ENCODE assay signal across 18 cellular contexts in genomic region chr1:99756598-99756997, GRCh38. TPM values are rescaled to one million over a fixed set of nuclear protein-coding genes. Genes with fewer than 3 reads are reported as not detected.
A peak's percentile ranks its signal among the peaks of the same experiment; 100 is the strongest.
DNase-seq lines count a peak whose midpoint lies in the region; ATAC-seq and TF ChIP-seq lines count a peak whose summit lies in the region.
"Had no signal": no experiment of that assay in that cellular context is flagged by ENCODE, and none has a peak within 500 bp of the region (broad histone marks: within the 10 kb centered on the region; RNA-seq: fewer than 3 reads in every experiment).

No MANE protein-coding gene starts in this region.

- no peaks in the 10 kb centered on the region for H3K79me2 ChIP-seq in osteoblast (ENCODE audit: insufficient read depth, low read length)
- H3K79me2 ChIP-seq: parathyroid adenoma had no signal

- ATAC-seq in activated T-helper 17 cell treated with anti-CD3 and anti-CD28 coated beads, Interleukin-2, amount 50 U/mL, for 72 hours (replicated peaks): peak; percentile 12
- ATAC-seq in HG02870 (IDR thresholded peaks at IDR 0.05; ENCODE audit: unreplicated experiment): no peak
- ATAC-seq in GM18858 (IDR thresholded peaks at IDR 0.05; ENCODE audit: unreplicated experiment): no peak
- ATAC-seq: activated naive CD4-positive, alpha-beta T cell treated with anti-CD3 and anti-CD28 coated beads, Interleukin-2, amount 50 U/mL, for 72 hours; Panc1; stimulated activated naive CD8-positive, alpha-beta T cell treated with anti-CD3 and anti-CD28 coated beads, Interleukin-15, Interleukin-2, amounts not matched to agents 100 U/mL and 50 U/mL, for 24 hours had no signal

- H3K4me1 ChIP-seq in osteoblast (ENCODE audit: insufficient read depth, low read length): peaks cover 6% of the 10 kb centered on the region
- H3K4me1 ChIP-seq: parathyroid adenoma had no signal

- H3K27me3 ChIP-seq in osteoblast (ENCODE audit: insufficient read depth, low read length): no peaks in the 10 kb centered on the region
- H3K27me3 ChIP-seq: MG63 had no signal

- no peak for TF ChIP-seq CTCF in fibroblast of pulmonary artery (IDR thresholded peaks at IDR 0.05; ENCODE audit: low read length, missing control alignments)
- TF ChIP-seq CTCF in osteoblast (IDR thresholded peaks at IDR 0.05; ENCODE audit: extremely low read depth, low read depth, low read length): no peak

- H3K4me3 Mint-ChIP-seq in activated T-helper 17 cell treated with anti-CD3 and anti-CD28 coated beads, Interleukin-2, amount 50 U/mL, for 72 hours: no peak overlapping the region
- H3K4me3 Mint-ChIP-seq: CD14-positive monocyte had no signal

- H3K36me3 Mint-ChIP-seq in activated T-helper 17 cell treated with anti-CD3 and anti-CD28 coated beads, Interleukin-2, amount 50 U/mL, for 72 hours (ENCODE audit: low read depth): no peaks in the 10 kb centered on the region
- H3K36me3 Mint-ChIP-seq: activated naive CD4-positive, alpha-beta T cell treated with anti-CD3 and anti-CD28 coated beads, Interleukin-2, amount 50 U/mL, for 72 hours had no signal

- H3K9me3 Mint-ChIP-seq in activated T-helper 17 cell treated with anti-CD3 and anti-CD28 coated beads, Interleukin-2, amount 50 U/mL, for 72 hours: no peaks in the 10 kb centered on the region

- no peak overlapping the region for H2AFZ ChIP-seq in osteoblast (ENCODE audit: low read length)
- H2AFZ ChIP-seq: parathyroid adenoma had no signal

- H3K27ac ChIP-seq in osteoblast (ENCODE audit: low read depth, low read length): peak overlapping the region; percentile 15
- H3K27ac ChIP-seq: parathyroid adenoma had no signal

- H4K20me1 ChIP-seq in osteoblast (ENCODE audit: insufficient read depth, low read length): no peaks in the 10 kb centered on the region

- H3K27ac Mint-ChIP-seq in activated T-helper 17 cell treated with anti-CD3 and anti-CD28 coated beads, Interleukin-2, amount 50 U/mL, for 72 hours: no peak overlapping the region
- H3K27ac Mint-ChIP-seq: activated naive CD4-positive, alpha-beta T cell treated with anti-CD3 and anti-CD28 coated beads, Interleukin-2, amount 50 U/mL, for 72 hours; CD14-positive monocyte had no signal

- H3K27me3 Mint-ChIP-seq in activated T-helper 17 cell treated with anti-CD3 and anti-CD28 coated beads, Interleukin-2, amount 50 U/mL, for 72 hours: peaks cover 3% of the 10 kb centered on the region

- H3K36me3 ChIP-seq in osteoblast (ENCODE audit: insufficient read depth, low read length): no peaks in the 10 kb centered on the region
- H3K36me3 ChIP-seq: MG63 had no signal

- no peaks in the 10 kb centered on the region for H3K9me3 ChIP-seq in osteoblast (ENCODE audit: low read depth, low read length)

- H3K4me3 ChIP-seq in fibroblast of pulmonary artery (replicated peaks; ENCODE audit: low read depth, low read length): no peak overlapping the region
- no peak overlapping the region for H3K4me3 ChIP-seq in osteoblast (ENCODE audit: insufficient read depth, low read length)
- H3K4me3 ChIP-seq: MG63 had no signal

- DNase-seq in ELR (ENCODE audit: low read depth) (peak; percentile 64), fibroblast of pulmonary artery (ENCODE audit: low read depth) (peak; percentile 52), osteoblast (ENCODE audit: insufficient read length, low spot score, missing footprints) (peak; percentile 49), glomerular visceral epithelial cell (ENCODE audit: extremely low spot score) (no peak), NCI-H82 (lab: John Stamatoyannopoulos, UW) (no peak)
- DNase-seq: dermis blood vessel endothelial cell; GF-D8; MG63; NCI-H345; stimulated activated naive CD8-positive, alpha-beta T cell treated with anti-CD3 and anti-CD28 coated beads, Interleukin-15, Interleukin-2, amounts not matched to agents 100 U/mL and 50 U/mL, for 24 hours; T-helper 9 cell had no signal

- H3K4me1 Mint-ChIP-seq in activated T-helper 17 cell treated with anti-CD3 and anti-CD28 coated beads, Interleukin-2, amount 50 U/mL, for 72 hours: peaks cover 11% of the 10 kb centered on the region

- H3K4me2 ChIP-seq in osteoblast (ENCODE audit: insufficient read depth, low read length): peak overlapping the region; percentile 25

RNA-seq across cellular contexts. Expression of gene FRRS1, which starts 9.8 kb away (rescaled TPM):
- 1 to 10 TPM in 1 of 2 donors, under 1 TPM in 1; 0.69 to 2.2 TPM for total RNA-seq in activated T-helper 17 cell treated with anti-CD3 and anti-CD28 coated beads, Interleukin-2, amount 50 U/mL, for 72 hours
- 23.2 and 28.9 TPM in 2 replicates for total RNA-seq in osteoblast

Comparison
In these comparisons a context has a peak if more than half of its experiments do, and no peak if none do; other contexts are left out.
1. DNase-seq: peak in ELR (single experiment), fibroblast of pulmonary artery (single experiment) and osteoblast (single experiment); none in glomerular visceral epithelial cell (single experiment) and NCI-H82 (single experiment).